ENCODE assay signal across 2 cellular contexts in the genomic region with DNA sequence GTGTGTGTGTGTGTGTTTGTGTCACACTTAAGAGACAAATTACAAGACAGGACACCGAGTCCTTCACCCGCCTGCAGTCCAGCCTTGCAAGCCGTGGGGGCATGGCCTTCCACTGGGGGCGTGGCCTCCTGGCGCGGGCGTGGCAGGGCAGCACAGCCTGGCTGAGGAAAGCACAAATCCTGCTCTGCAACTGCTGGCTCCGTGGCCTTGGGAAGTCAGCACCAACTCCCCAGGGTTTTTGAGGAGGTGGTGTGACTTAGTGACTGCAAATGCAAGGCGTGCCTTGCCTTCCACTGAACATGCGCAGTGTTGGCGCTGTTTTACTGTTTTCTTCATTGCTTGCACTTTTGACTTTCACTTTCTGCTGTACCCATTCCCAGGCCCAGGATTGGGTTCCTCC.
TF ChIP-seq lines count a peak whose summit lies in the region.

No MANE protein-coding gene starts in this region.

TF ChIP-seq in HepG2, 621 proteins besides CTCF, POLR2A, EP300 and RAD21 (continues in another document):
- TF ChIP-seq ZNF646 (CRISPR knock-in tag; IDR thresholded peaks at IDR 0.05) (no peak), ELF3 (CRISPR knock-in tag; IDR thresholded peaks at IDR 0.05) (no peak), ATF7 (IDR thresholded peaks at IDR 0.05) (no peak), ATF7 (CRISPR knock-in tag; IDR thresholded peaks at IDR 0.05) (no peak), ZNF687 (CRISPR knock-in tag; IDR thresholded peaks at IDR 0.05) (peak; percentile 38)
- TF ChIP-seq, protein P1, sequence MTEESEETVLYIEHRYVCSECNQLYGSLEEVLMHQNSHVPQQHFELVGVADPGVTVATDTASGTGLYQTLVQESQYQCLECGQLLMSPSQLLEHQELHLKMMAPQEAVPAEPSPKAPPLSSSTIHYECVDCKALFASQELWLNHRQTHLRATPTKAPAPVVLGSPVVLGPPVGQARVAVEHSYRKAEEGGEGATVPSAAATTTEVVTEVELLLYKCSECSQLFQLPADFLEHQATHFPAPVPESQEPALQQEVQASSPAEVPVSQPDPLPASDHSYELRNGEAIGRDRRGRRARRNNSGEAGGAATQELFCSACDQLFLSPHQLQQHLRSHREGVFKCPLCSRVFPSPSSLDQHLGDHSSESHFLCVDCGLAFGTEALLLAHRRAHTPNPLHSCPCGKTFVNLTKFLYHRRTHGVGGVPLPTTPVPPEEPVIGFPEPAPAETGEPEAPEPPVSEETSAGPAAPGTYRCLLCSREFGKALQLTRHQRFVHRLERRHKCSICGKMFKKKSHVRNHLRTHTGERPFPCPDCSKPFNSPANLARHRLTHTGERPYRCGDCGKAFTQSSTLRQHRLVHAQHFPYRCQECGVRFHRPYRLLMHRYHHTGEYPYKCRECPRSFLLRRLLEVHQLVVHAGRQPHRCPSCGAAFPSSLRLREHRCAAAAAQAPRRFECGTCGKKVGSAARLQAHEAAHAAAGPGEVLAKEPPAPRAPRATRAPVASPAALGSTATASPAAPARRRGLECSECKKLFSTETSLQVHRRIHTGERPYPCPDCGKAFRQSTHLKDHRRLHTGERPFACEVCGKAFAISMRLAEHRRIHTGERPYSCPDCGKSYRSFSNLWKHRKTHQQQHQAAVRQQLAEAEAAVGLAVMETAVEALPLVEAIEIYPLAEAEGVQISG (CRISPR knock-in tag; IDR thresholded peaks at IDR 0.05): no peak
- TF ChIP-seq, protein P2, sequence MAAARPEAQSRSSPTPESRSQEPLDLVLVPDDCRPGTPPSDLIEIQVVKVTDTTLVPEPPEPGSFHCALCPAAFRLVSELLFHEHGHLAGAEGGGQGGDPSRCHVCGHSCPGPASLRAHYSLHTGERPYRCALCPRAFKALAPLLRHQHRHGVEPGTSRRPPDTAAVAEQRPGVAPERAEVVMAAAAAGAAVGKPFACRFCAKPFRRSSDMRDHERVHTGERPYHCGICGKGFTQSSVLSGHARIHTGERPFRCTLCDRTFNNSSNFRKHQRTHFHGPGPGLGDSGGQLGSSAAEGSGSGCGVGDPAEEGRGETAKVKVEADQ (CRISPR knock-in tag; IDR thresholded peaks at IDR 0.05; ENCODE audit: borderline replicate concordance): no peak

TF ChIP-seq in WTC11, 78 proteins besides CTCF, POLR2A, EP300 and RAD21:
- TF ChIP-seq PRRX2 (CRISPR knock-in tag; IDR thresholded peaks at IDR 0.05) (no peak), ZNF281 (CRISPR knock-in tag; IDR thresholded peaks at IDR 0.05) (no peak), NFYB (CRISPR knock-in tag; conservative IDR thresholded peaks at IDR 0.05; ENCODE audit: low read depth) (no peak), IRF2 (CRISPR knock-in tag; IDR thresholded peaks at IDR 0.05; ENCODE audit: borderline replicate concordance, low read depth) (no peak), E2F5 (CRISPR knock-in tag; IDR thresholded peaks at IDR 0.05) (no peak), HMGA2 (CRISPR knock-in tag; IDR thresholded peaks at IDR 0.05) (no peak), NR1H2 (CRISPR knock-in tag; IDR thresholded peaks at IDR 0.05) (no peak), HMGXB4 (CRISPR knock-in tag; IDR thresholded peaks at IDR 0.05) (no peak), ZNF219 (CRISPR knock-in tag; IDR thresholded peaks at IDR 0.05; ENCODE audit: borderline replicate concordance) (no peak), ESRRA (CRISPR knock-in tag; IDR thresholded peaks at IDR 0.05; ENCODE audit: borderline replicate concordance) (no peak), JUN (CRISPR knock-in tag; IDR thresholded peaks at IDR 0.05) (no peak)
- TF ChIP-seq, protein P3, sequence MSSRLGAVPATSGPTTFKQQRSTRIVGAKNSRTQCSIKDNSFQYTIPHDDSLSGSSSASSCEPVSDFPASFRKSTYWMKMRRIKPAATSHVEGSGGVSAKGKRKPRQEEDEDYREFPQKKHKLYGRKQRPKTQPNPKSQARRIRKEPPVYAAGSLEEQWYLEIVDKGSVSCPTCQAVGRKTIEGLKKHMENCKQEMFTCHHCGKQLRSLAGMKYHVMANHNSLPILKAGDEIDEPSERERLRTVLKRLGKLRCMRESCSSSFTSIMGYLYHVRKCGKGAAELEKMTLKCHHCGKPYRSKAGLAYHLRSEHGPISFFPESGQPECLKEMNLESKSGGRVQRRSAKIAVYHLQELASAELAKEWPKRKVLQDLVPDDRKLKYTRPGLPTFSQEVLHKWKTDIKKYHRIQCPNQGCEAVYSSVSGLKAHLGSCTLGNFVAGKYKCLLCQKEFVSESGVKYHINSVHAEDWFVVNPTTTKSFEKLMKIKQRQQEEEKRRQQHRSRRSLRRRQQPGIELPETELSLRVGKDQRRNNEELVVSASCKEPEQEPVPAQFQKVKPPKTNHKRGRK (CRISPR knock-in tag; IDR thresholded peaks at IDR 0.05; ENCODE audit: borderline replicate concordance): no peak
- TF ChIP-seq, protein P4, sequence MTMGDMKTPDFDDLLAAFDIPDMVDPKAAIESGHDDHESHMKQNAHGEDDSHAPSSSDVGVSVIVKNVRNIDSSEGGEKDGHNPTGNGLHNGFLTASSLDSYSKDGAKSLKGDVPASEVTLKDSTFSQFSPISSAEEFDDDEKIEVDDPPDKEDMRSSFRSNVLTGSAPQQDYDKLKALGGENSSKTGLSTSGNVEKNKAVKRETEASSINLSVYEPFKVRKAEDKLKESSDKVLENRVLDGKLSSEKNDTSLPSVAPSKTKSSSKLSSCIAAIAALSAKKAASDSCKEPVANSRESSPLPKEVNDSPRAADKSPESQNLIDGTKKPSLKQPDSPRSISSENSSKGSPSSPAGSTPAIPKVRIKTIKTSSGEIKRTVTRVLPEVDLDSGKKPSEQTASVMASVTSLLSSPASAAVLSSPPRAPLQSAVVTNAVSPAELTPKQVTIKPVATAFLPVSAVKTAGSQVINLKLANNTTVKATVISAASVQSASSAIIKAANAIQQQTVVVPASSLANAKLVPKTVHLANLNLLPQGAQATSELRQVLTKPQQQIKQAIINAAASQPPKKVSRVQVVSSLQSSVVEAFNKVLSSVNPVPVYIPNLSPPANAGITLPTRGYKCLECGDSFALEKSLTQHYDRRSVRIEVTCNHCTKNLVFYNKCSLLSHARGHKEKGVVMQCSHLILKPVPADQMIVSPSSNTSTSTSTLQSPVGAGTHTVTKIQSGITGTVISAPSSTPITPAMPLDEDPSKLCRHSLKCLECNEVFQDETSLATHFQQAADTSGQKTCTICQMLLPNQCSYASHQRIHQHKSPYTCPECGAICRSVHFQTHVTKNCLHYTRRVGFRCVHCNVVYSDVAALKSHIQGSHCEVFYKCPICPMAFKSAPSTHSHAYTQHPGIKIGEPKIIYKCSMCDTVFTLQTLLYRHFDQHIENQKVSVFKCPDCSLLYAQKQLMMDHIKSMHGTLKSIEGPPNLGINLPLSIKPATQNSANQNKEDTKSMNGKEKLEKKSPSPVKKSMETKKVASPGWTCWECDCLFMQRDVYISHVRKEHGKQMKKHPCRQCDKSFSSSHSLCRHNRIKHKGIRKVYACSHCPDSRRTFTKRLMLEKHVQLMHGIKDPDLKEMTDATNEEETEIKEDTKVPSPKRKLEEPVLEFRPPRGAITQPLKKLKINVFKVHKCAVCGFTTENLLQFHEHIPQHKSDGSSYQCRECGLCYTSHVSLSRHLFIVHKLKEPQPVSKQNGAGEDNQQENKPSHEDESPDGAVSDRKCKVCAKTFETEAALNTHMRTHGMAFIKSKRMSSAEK (CRISPR knock-in tag; IDR thresholded peaks at IDR 0.05; ENCODE audit: borderline replicate concordance): no peak
- TF ChIP-seq, protein P5, sequence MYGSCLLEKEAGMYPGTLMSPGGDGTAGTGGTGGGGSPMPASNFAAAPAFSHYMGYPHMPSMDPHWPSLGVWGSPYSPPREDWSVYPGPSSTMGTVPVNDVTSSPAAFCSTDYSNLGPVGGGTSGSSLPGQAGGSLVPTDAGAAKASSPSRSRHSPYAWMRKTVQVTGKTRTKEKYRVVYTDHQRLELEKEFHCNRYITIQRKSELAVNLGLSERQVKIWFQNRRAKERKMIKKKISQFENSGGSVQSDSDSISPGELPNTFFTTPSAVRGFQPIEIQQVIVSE (CRISPR knock-in tag; IDR thresholded peaks at IDR 0.05; ENCODE audit: borderline replicate concordance): no peak
- TF ChIP-seq, protein P6, sequence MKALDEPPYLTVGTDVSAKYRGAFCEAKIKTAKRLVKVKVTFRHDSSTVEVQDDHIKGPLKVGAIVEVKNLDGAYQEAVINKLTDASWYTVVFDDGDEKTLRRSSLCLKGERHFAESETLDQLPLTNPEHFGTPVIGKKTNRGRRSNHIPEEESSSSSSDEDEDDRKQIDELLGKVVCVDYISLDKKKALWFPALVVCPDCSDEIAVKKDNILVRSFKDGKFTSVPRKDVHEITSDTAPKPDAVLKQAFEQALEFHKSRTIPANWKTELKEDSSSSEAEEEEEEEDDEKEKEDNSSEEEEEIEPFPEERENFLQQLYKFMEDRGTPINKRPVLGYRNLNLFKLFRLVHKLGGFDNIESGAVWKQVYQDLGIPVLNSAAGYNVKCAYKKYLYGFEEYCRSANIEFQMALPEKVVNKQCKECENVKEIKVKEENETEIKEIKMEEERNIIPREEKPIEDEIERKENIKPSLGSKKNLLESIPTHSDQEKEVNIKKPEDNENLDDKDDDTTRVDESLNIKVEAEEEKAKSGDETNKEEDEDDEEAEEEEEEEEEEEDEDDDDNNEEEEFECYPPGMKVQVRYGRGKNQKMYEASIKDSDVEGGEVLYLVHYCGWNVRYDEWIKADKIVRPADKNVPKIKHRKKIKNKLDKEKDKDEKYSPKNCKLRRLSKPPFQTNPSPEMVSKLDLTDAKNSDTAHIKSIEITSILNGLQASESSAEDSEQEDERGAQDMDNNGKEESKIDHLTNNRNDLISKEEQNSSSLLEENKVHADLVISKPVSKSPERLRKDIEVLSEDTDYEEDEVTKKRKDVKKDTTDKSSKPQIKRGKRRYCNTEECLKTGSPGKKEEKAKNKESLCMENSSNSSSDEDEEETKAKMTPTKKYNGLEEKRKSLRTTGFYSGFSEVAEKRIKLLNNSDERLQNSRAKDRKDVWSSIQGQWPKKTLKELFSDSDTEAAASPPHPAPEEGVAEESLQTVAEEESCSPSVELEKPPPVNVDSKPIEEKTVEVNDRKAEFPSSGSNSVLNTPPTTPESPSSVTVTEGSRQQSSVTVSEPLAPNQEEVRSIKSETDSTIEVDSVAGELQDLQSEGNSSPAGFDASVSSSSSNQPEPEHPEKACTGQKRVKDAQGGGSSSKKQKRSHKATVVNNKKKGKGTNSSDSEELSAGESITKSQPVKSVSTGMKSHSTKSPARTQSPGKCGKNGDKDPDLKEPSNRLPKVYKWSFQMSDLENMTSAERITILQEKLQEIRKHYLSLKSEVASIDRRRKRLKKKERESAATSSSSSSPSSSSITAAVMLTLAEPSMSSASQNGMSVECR (CRISPR knock-in tag; IDR thresholded peaks at IDR 0.05; ENCODE audit: borderline replicate concordance): no peak
